9 cellular contexts compared by ENCODE assay signal in genomic region chr14:53228966-53229365, GRCh38.
"Had no signal": no experiment of that assay in that cellular context is flagged by ENCODE, and none has a peak within 500 bp of the region (broad histone marks: within the 10 kb centered on the region; RNA-seq: fewer than 3 reads in every experiment).

No MANE protein-coding gene starts in this region.

- H3K9ac ChIP-seq: GM23248 had no signal

- FAIRE-seq: K562 had no signal

- DNase-seq: GM23248, GOT3, H7, HFFc6, IMR-90 had no signal

- ATAC-seq: HCT116, K562 had no signal

- H2AFZ ChIP-seq: GM23248 had no signal

- H3K4me3 ChIP-seq: GM23248, HAP-1, K562 had no signal

- H3K9me3 ChIP-seq: HAP-1 had no signal

- H3K36me3 ChIP-seq: HAP-1 had no signal

- H3K27ac ChIP-seq: GM23248, HL-60 had no signal
